ENCODE assay signal across 8 cellular contexts in genomic region chr7:98252655-98253054, GRCh38. TPM values are rescaled to one million over a fixed set of nuclear protein-coding genes. Genes with fewer than 3 reads are reported as not detected.
DNase-seq lines count a peak whose midpoint lies in the region; ATAC-seq and TF ChIP-seq lines count a peak whose summit lies in the region.

No MANE protein-coding gene starts in this region.

- ATAC-seq in lung (ENCODE audit: insufficient read depth, low FRiP score): no peak
- ATAC-seq in HG03175 (IDR thresholded peaks at IDR 0.05; ENCODE audit: unreplicated experiment): no peak

- TF ChIP-seq CTCF in cardiac muscle cell (IDR thresholded peaks at IDR 0.05; ENCODE audit: low read depth, low read length): no peak
- TF ChIP-seq CTCF in astrocyte of the spinal cord (IDR thresholded peaks at IDR 0.05; ENCODE audit: low read depth, low read length): no peak
- TF ChIP-seq CTCF in lung (IDR thresholded peaks at IDR 0.05; ENCODE audit: control extremely low read depth, extremely low read depth): no peak
- TF ChIP-seq CTCF in uterus (IDR thresholded peaks at IDR 0.05): no peak
- TF ChIP-seq CTCF in GM13977 (IDR thresholded peaks at IDR 0.05; ENCODE audit: extremely low read depth, insufficient read depth, missing control alignments): no peak

- in situ Hi-C loops in astrocyte of the spinal cord (cut with HindIII; ENCODE audit: low sequenced_read_pairs): no loop called here
- in situ Hi-C loops in GM13977 (cut with MboI; ENCODE audit: low pct_unique_long_range_greater_than_20kb, low sequenced_read_pairs, unreplicated experiment): no loop called here

- H3K36me3 ChIP-seq in cardiac muscle cell (no peaks in the 10 kb centered on the region), lung (ENCODE audit: control insufficient read depth in 2 of 2, insufficient read depth in 2 of 2, low read length in 2 of 2) (peaks cover 0 to 7% of the 10 kb centered on the region in 2 donors), uterus (no peaks in the 10 kb centered on the region)

- H3K4me1 ChIP-seq in cardiac muscle cell (ENCODE audit: low read depth): peaks cover 11% of the 10 kb centered on the region
- H3K4me1 ChIP-seq in lung (ENCODE audit: control insufficient read depth in 2 of 2, insufficient read depth in 2 of 2, low read length in 2 of 2): peaks cover 0 to 18% of the 10 kb centered on the region in 2 donors
- peaks cover 0 to 8% of the 10 kb centered on the region in 2 donors for H3K4me1 ChIP-seq in uterus

- H3K27ac ChIP-seq in cardiac muscle cell (no peak overlapping the region), lung (ENCODE audit: low read depth in 1 of 2, low read length in 1 of 2) (peak overlapping the region; percentile 65 to 93), uterus (peak overlapping the region; percentile 36 to 82)

- intact Hi-C loops in cardiac septum (cut with DNase I): loop anchor here (1.0 kb wide), 1 partner anchor 28 kb away; no protein-coding TSS in a partner anchor
- intact Hi-C loops in uterus (cut with DNase I; ENCODE audit: low total_unique reads): no loop called here

- no peak for TF ChIP-seq POLR2A in uterus (IDR thresholded peaks at IDR 0.05)

- DNase-seq in cardiac muscle cell (ENCODE audit: low read depth in 1 of 2, low spot score in 1 of 2) (peak in 1 of 2 donors; percentile 6), cardiac septum (ENCODE audit: low spot score) (no peak), astrocyte of the spinal cord (ENCODE audit: low read depth, low spot score) (no peak), lung (ENCODE audit: low spot score) (no peak), uterus (no peak), GM13977 (ENCODE audit: low spot score) (no peak), iPS-NIHi11 (ENCODE audit: low spot score) (no peak)

- H3K9me3 ChIP-seq in cardiac muscle cell (ENCODE audit: low read depth): no peaks in the 10 kb centered on the region
- H3K9me3 ChIP-seq in lung (ENCODE audit: control insufficient read depth in 2 of 2, insufficient read depth in 1 of 2, low read length in 1 of 2): no peaks in the 10 kb centered on the region
- H3K9me3 ChIP-seq in uterus: no peaks in the 10 kb centered on the region

- H3K4me3 ChIP-seq in cardiac muscle cell (peak overlapping the region; percentile 91), astrocyte of the spinal cord (ENCODE audit: low read depth, low read length) (peak overlapping the region; percentile 88), lung (peak overlapping the region; percentile 82), uterus (peak overlapping the region; percentile 75 to 76)

- no peaks in the 10 kb centered on the region for H3K27me3 ChIP-seq in cardiac muscle cell
- H3K27me3 ChIP-seq in lung (ENCODE audit: control insufficient read depth, insufficient read depth): no peaks in the 10 kb centered on the region
- no peaks in the 10 kb centered on the region for H3K27me3 ChIP-seq in uterus

- 48 to 49% methylated on average over 13 to 14 of the region's 14 CpGs for WGBS in lung, 2 donors

RNA-seq across cellular contexts. Expression of gene TECPR1, which starts 0.6 kb away (rescaled TPM):
- total RNA-seq in cardiac muscle cell (24.4 and 27.8 TPM in 2 replicates), cardiac septum (16.6 TPM), lung (10 to 100 TPM; 27.6 to 73.6 TPM), uterus (10 to 100 TPM in 2 of 4 donors, 1 to 10 TPM in 2; 3.1 to 52.6 (median 16.7) TPM)
- polyA plus RNA-seq in cardiac muscle cell (19.2 and 19.3 TPM in 2 replicates), lung (10 to 100 TPM; 16.7 to 36.1 TPM)

RNA-seq across cellular contexts. Expression of gene BRI3, which starts 28.8 kb away (rescaled TPM):
- 23.0 and 30.0 TPM in 2 replicates for total RNA-seq in cardiac muscle cell
- polyA plus RNA-seq in cardiac muscle cell: 50.8 and 61.4 TPM in 2 replicates
- 162 TPM for total RNA-seq in cardiac septum
- total RNA-seq in lung: 100 to 1,000 TPM in 1 of 2 donors, 10 to 100 TPM in 1; 99.7 to 441 TPM
- polyA plus RNA-seq in lung: 100 to 1,000 TPM; 437 to 615 TPM
- total RNA-seq in uterus: 100 to 1,000 TPM in 1 of 4 donors, 10 to 100 TPM in 2, 1 to 10 TPM in 1; 8.5 to 161 (median 28.1) TPM

RNA-seq across cellular contexts. Expression of gene BHLHA15, which starts 41.4 kb away (rescaled TPM):
- total RNA-seq in cardiac muscle cell: 2.2 TPM in 1 of 2 replicates, not detected in the other
- polyA plus RNA-seq in cardiac muscle cell: 0.44 TPM in 1 of 2 replicates, not detected in the other
- total RNA-seq in cardiac septum: not detected
- total RNA-seq in lung: 1 to 10 TPM; 1.5 to 3.6 TPM
- 1 to 10 TPM in 1 of 2 donors, under 1 TPM in 1; 0.93 to 4.0 TPM for polyA plus RNA-seq in lung
- 1 to 10 TPM in 1 of 4 donors, under 1 TPM in 1, not detected in 2; 0.41 to 1.6 TPM for total RNA-seq in uterus
